In genomic region chr7:7977774-7978173, GRCh38 we compare ENCODE assay signal across 22 cellular contexts. TPM values are rescaled to one million over a fixed set of nuclear protein-coding genes. Genes with fewer than 3 reads are reported as not detected.
DNase-seq lines count a peak whose midpoint lies in the region; ATAC-seq lines count a peak whose summit lies in the region.
"Had no signal": no experiment of that assay in that cellular context is flagged by ENCODE, and none has a peak within 500 bp of the region (broad histone marks: within the 10 kb centered on the region; RNA-seq: fewer than 3 reads in every experiment).

No MANE protein-coding gene starts in this region.

- no peaks in the 10 kb centered on the region for H3K9me3 Mint-ChIP-seq in activated T-helper 17 cell treated with anti-CD3 and anti-CD28 coated beads, Interleukin-2, amount 50 U/mL, for 72 hours
- no peaks in the 10 kb centered on the region for H3K9me3 Mint-ChIP-seq in stimulated activated effector memory CD8-positive, alpha-beta T cell treated with anti-CD3 and anti-CD28 coated beads, Interleukin-12 subunit alpha, Interleukin-12 subunit beta, amount 100 ng/mL, for 72 hours
- no peaks in the 10 kb centered on the region for H3K9me3 Mint-ChIP-seq in T-helper 2 cell treated with Interferon-gamma antibody and Interleukin-4, amounts not matched to agents 5 μg/mL and 100 μg/mL, for 36 hours
- H3K9me3 Mint-ChIP-seq: activated T-helper 2 cell treated with anti-CD3 and anti-CD28 coated beads, Interferon-gamma antibody, Interleukin-2, Interleukin-4, amounts not matched to agents 10 μg/mL and 5 μg/mL and 100 μg/mL, durations not matched to agents 14 hours and 24 hours and 36 hours; stimulated activated naive CD8-positive, alpha-beta T cell treated with anti-CD3 and anti-CD28 coated beads, Interleukin-15, Interleukin-2, amounts not matched to agents 100 ng/mL and 50 ng/mL, for 24 hours had no signal

- peaks cover 48% of the 10 kb centered on the region for H3K4me1 Mint-ChIP-seq in activated T-helper 17 cell treated with anti-CD3 and anti-CD28 coated beads, Interleukin-2, amount 50 U/mL, for 72 hours
- H3K4me1 Mint-ChIP-seq in stimulated activated effector memory CD8-positive, alpha-beta T cell treated with anti-CD3 and anti-CD28 coated beads, Interleukin-12 subunit alpha, Interleukin-12 subunit beta, amount 100 ng/mL, for 72 hours, result peaks cover 61% of the 10 kb centered on the region
- H3K4me1 Mint-ChIP-seq in T-helper 2 cell treated with Interferon-gamma antibody and Interleukin-4, amounts not matched to agents 5 μg/mL and 100 μg/mL, for 36 hours (ENCODE audit: low read depth), result peaks cover 32% of the 10 kb centered on the region

- in situ Hi-C loops in KBM-7 (cut with MboI; ENCODE audit: low pct_unique_long_range_greater_than_20kb, low sequenced_read_pairs), result no loop called here

- no peak overlapping the region for H3K4me3 Mint-ChIP-seq in activated T-helper 17 cell treated with anti-CD3 and anti-CD28 coated beads, Interleukin-2, amount 50 U/mL, for 72 hours
- peak overlapping the region; percentile 59 for H3K4me3 Mint-ChIP-seq in stimulated activated effector memory CD8-positive, alpha-beta T cell treated with anti-CD3 and anti-CD28 coated beads, Interleukin-12 subunit alpha, Interleukin-12 subunit beta, amount 100 ng/mL, for 72 hours
- H3K4me3 Mint-ChIP-seq in T-helper 2 cell treated with Interferon-gamma antibody and Interleukin-4, amounts not matched to agents 5 μg/mL and 100 μg/mL, for 36 hours, result no peak overlapping the region
- H3K4me3 Mint-ChIP-seq: activated CD4-positive, alpha-beta T cell treated with anti-CD3 and anti-CD28 coated beads for 36 hours; stimulated activated naive CD8-positive, alpha-beta T cell treated with anti-CD3 and anti-CD28 coated beads, Interleukin-15, Interleukin-2, amounts not matched to agents 100 ng/mL and 50 ng/mL, for 24 hours; type B pancreatic cell had no signal

- peak overlapping the region; percentile 9 for H3K27ac Mint-ChIP-seq in activated T-helper 17 cell treated with anti-CD3 and anti-CD28 coated beads, Interleukin-2, amount 50 U/mL, for 72 hours
- H3K27ac Mint-ChIP-seq in stimulated activated effector memory CD8-positive, alpha-beta T cell treated with anti-CD3 and anti-CD28 coated beads, Interleukin-12 subunit alpha, Interleukin-12 subunit beta, amount 100 ng/mL, for 72 hours, result peak overlapping the region; percentile 38
- H3K27ac Mint-ChIP-seq in T-helper 2 cell treated with Interferon-gamma antibody and Interleukin-4, amounts not matched to agents 5 μg/mL and 100 μg/mL, for 36 hours, result no peak overlapping the region
- H3K27ac Mint-ChIP-seq: activated CD4-positive, alpha-beta T cell treated with anti-CD3 and anti-CD28 coated beads for 36 hours; activated T-helper 2 cell treated with anti-CD3 and anti-CD28 coated beads, Interferon-gamma antibody, Interleukin-2, Interleukin-4, amounts not matched to agents 10 μg/mL and 5 μg/mL and 100 μg/mL, durations not matched to agents 14 hours and 24 hours and 36 hours; stimulated activated naive CD8-positive, alpha-beta T cell treated with anti-CD3 and anti-CD28 coated beads, Interleukin-15, Interleukin-2, amounts not matched to agents 100 ng/mL and 50 ng/mL, for 24 hours; type B pancreatic cell had no signal

- no peaks in the 10 kb centered on the region for H3K27me3 Mint-ChIP-seq in activated T-helper 17 cell treated with anti-CD3 and anti-CD28 coated beads, Interleukin-2, amount 50 U/mL, for 72 hours
- no peaks in the 10 kb centered on the region for H3K27me3 Mint-ChIP-seq in T-helper 2 cell treated with Interferon-gamma antibody and Interleukin-4, amounts not matched to agents 5 μg/mL and 100 μg/mL, for 36 hours (ENCODE audit: low read depth)
- H3K27me3 Mint-ChIP-seq: activated CD4-positive, alpha-beta T cell treated with anti-CD3 and anti-CD28 coated beads for 36 hours; naive thymus-derived CD4-positive, alpha-beta T cell; stimulated activated naive CD8-positive, alpha-beta T cell treated with anti-CD3 and anti-CD28 coated beads, Interleukin-15, Interleukin-2, amounts not matched to agents 100 ng/mL and 50 ng/mL, for 24 hours; type B pancreatic cell had no signal

- no peaks in the 10 kb centered on the region for H3K36me3 Mint-ChIP-seq in activated T-helper 17 cell treated with anti-CD3 and anti-CD28 coated beads, Interleukin-2, amount 50 U/mL, for 72 hours (ENCODE audit: low read depth)
- H3K36me3 Mint-ChIP-seq in stimulated activated effector memory CD8-positive, alpha-beta T cell treated with anti-CD3 and anti-CD28 coated beads, Interleukin-12 subunit alpha, Interleukin-12 subunit beta, amount 100 ng/mL, for 72 hours, result no peaks in the 10 kb centered on the region
- peaks cover 9% of the 10 kb centered on the region for H3K36me3 Mint-ChIP-seq in T-helper 2 cell treated with Interferon-gamma antibody and Interleukin-4, amounts not matched to agents 5 μg/mL and 100 μg/mL, for 36 hours (ENCODE audit: low read depth)

- DNase-seq in HCEC 1CT, result peak; percentile 46
- DNase-seq in fibroblast of peridontal ligament (ENCODE audit: extremely low read depth), result peak; percentile 78
- DNase-seq in stimulated activated effector memory CD8-positive, alpha-beta T cell treated with anti-CD3 and anti-CD28 coated beads, Interleukin-12 subunit alpha, Interleukin-12 subunit beta, amount 100 ng/mL, for 72 hours (ENCODE audit: low spot score in 2 of 2), result no peak
- no peak for DNase-seq in KBM-7
- DNase-seq in T-helper 2 cell treated with Interferon-gamma antibody and Interleukin-4, amounts not matched to agents 5 μg/mL and 100 μg/mL, for 36 hours (ENCODE audit: low spot score), result no peak
- no peak for DNase-seq in stimulated activated CD4-positive, alpha-beta T cell treated with anti-CD3 and anti-CD28 coated beads, Interleukin-4, amount 100 ng/mL, for 24 hours
- no peak for DNase-seq in NCI-H2227 treated with DMSO at 0.1 percent for 48 hours (lab: John Stamatoyannopoulos, UW)
- DNase-seq: activated CD4-positive, alpha-beta T cell treated with anti-CD3 and anti-CD28 coated beads for 36 hours; H7; left cardiac atrium; mesendoderm; naive thymus-derived CD4-positive, alpha-beta T cell; NCI-H1105; NCI-H2081 treated with DMSO at 0.1 percent for 48 hours; NCI-H510A treated with DMSO at 0.1 percent for 48 hours; sigmoid colon; SK-N-SH; stimulated activated CD4-positive, alpha-beta T cell treated with anti-CD3 and anti-CD28 coated beads, Interleukin-1b, Interleukin-23, amount 100 ng/mL, for 48 hours had no signal

- no peak for ATAC-seq in activated T-helper 17 cell treated with anti-CD3 and anti-CD28 coated beads, Interleukin-2, amount 50 U/mL, for 72 hours (replicated peaks)
- no peak for ATAC-seq in stimulated activated effector memory CD8-positive, alpha-beta T cell treated with anti-CD3 and anti-CD28 coated beads, Interleukin-12 subunit alpha, Interleukin-12 subunit beta, amount 100 ng/mL, for 72 hours
- ATAC-seq: activated CD4-positive, alpha-beta T cell treated with anti-CD3 and anti-CD28 coated beads for 36 hours; left cardiac atrium; naive thymus-derived CD4-positive, alpha-beta T cell had no signal

RNA-seq across cellular contexts. Expression of gene GLCCI1, which starts 9.2 kb away (rescaled TPM):
- total RNA-seq in activated T-helper 17 cell treated with anti-CD3 and anti-CD28 coated beads, Interleukin-2, amount 50 U/mL, for 72 hours, result 10 to 100 TPM; 22.3 to 29.1 TPM

Comparison
In these comparisons a context has a peak if more than half of its experiments do, and no peak if none do; other contexts are left out.
1. DNase-seq: peak in HCEC 1CT (single experiment) and fibroblast of peridontal ligament (single experiment); none in stimulated activated effector memory CD8-positive, alpha-beta T cell treated with anti-CD3 and anti-CD28 coated beads, Interleukin-12 subunit alpha, Interleukin-12 subunit beta, amount 100 ng/mL, for 72 hours (0 of 2), KBM-7 (single experiment), T-helper 2 cell treated with Interferon-gamma antibody and Interleukin-4, amounts not matched to agents 5 μg/mL and 100 μg/mL, for 36 hours (single experiment), stimulated activated CD4-positive, alpha-beta T cell treated with anti-CD3 and anti-CD28 coated beads, Interleukin-4, amount 100 ng/mL, for 24 hours (single experiment) and NCI-H2227 treated with DMSO at 0.1 percent for 48 hours (single experiment).